ENCODE assay signal across 24 cellular contexts in genomic region chr12:71160585-71160984, GRCh38. TPM values are rescaled to one million over a fixed set of nuclear protein-coding genes. Genes with fewer than 3 reads are reported as not detected.
DNase-seq lines count a peak whose midpoint lies in the region; ATAC-seq, FAIRE-seq and TF ChIP-seq lines count a peak whose summit lies in the region.
"Had no signal": no experiment of that assay in that cellular context is flagged by ENCODE, and none has a peak within 500 bp of the region (broad histone marks: within the 10 kb centered on the region; RNA-seq: fewer than 3 reads in every experiment).

No MANE protein-coding gene starts in this region.

- no peaks in the 10 kb centered on the region for H3K36me3 ChIP-seq in colonic mucosa
- no peaks in the 10 kb centered on the region for H3K36me3 ChIP-seq in mucosa of descending colon (ENCODE audit: low read depth)
- H3K36me3 ChIP-seq: heart right ventricle, thyroid gland had no signal

- peak; percentile 9 for ATAC-seq in mucosa of descending colon
- no peak for ATAC-seq in HG02588 (IDR thresholded peaks at IDR 0.05; ENCODE audit: unreplicated experiment)
- no peak for ATAC-seq in natural killer cell
- ATAC-seq: activated CD4-positive, alpha-beta T cell treated with anti-CD3 and anti-CD28 coated beads for 36 hours; heart right ventricle; stimulated activated memory B cell treated with anti-CD40 and anti-IgM and Interleukin-4, amounts not matched to agents 10 μg/mL and 1 μg/mL and 100 μg/mL, for 72 hours had no signal

- H3K4me3 ChIP-seq in colonic mucosa (no peak overlapping the region), mucosa of descending colon (no peak overlapping the region)
- H3K4me3 ChIP-seq: heart right ventricle, thyroid gland had no signal

- no peaks in the 10 kb centered on the region for H3K27me3 ChIP-seq in colonic mucosa
- H3K27me3 ChIP-seq: heart right ventricle, thyroid gland had no signal

- H3K9me3 Mint-ChIP-seq in natural killer cell, result peaks cover 4 to 5% of the 10 kb centered on the region in 2 donors

- H3K27ac Mint-ChIP-seq in natural killer cell, result no peak overlapping the region
- H3K27ac Mint-ChIP-seq: activated CD4-positive, alpha-beta T cell treated with anti-CD3 and anti-CD28 coated beads for 36 hours; stimulated activated memory B cell treated with anti-CD40 and anti-IgM and Interleukin-4, amounts not matched to agents 10 μg/mL and 1 μg/mL and 100 μg/mL, for 72 hours had no signal

- no peak overlapping the region for H3K4me3 Mint-ChIP-seq in natural killer cell
- H3K4me3 Mint-ChIP-seq: activated CD4-positive, alpha-beta T cell treated with anti-CD3 and anti-CD28 coated beads for 36 hours; stimulated activated memory B cell treated with anti-CD40 and anti-IgM and Interleukin-4, amounts not matched to agents 10 μg/mL and 1 μg/mL and 100 μg/mL, for 72 hours had no signal

- H3K36me3 Mint-ChIP-seq in natural killer cell, result no peaks in the 10 kb centered on the region
- H3K36me3 Mint-ChIP-seq: stimulated activated memory B cell treated with anti-CD40 and anti-IgM and Interleukin-4, amounts not matched to agents 10 μg/mL and 1 μg/mL and 100 μg/mL, for 72 hours had no signal

- DNase-seq in LoVo (ENCODE audit: low spot score) (peak; percentile 92), colonic mucosa (no peak), mucosa of descending colon (no peak), DMS79 (lab: John Stamatoyannopoulos, UW) (no peak), GM12891 (ENCODE audit: insufficient read length, low spot score) (no peak), natural killer cell (no peak)
- DNase-seq: activated CD4-positive, alpha-beta T cell treated with anti-CD3 and anti-CD28 coated beads for 36 hours; DND-41; effector CD4-positive, alpha-beta T cell; heart right ventricle; KBM-7; mesendoderm; NCI-H1048; NCI-H2107; NCI-H526 treated with DMSO at 0.1 percent for 48 hours; thyroid gland had no signal

- intact Hi-C loops in colonic mucosa (cut with DNase I) (no loop called here), mucosa of descending colon (cut with DNase I, micrococcal nuclease) (no loop called here), natural killer cell (cut with micrococcal nuclease) (no loop called here)

- TF ChIP-seq POLR2A in GM12891 (IDR thresholded peaks at IDR 0.05; ENCODE audit: low read depth, low read length), result no peak

- H3K4me1 ChIP-seq in colonic mucosa (no peaks in the 10 kb centered on the region), mucosa of descending colon (ENCODE audit: low read depth) (peaks cover 40% of the 10 kb centered on the region)

- H3K4me1 Mint-ChIP-seq in natural killer cell, result no peaks in the 10 kb centered on the region
- H3K4me1 Mint-ChIP-seq: activated CD4-positive, alpha-beta T cell treated with anti-CD3 and anti-CD28 coated beads for 36 hours; stimulated activated memory B cell treated with anti-CD40 and anti-IgM and Interleukin-4, amounts not matched to agents 10 μg/mL and 1 μg/mL and 100 μg/mL, for 72 hours had no signal

- FAIRE-seq in GM12891 (lab: Jason Lieb, UNC), result no peak
- FAIRE-seq: GM18507, islet of Langerhans had no signal

- H3K9ac ChIP-seq in colonic mucosa (ENCODE audit: low read depth in 2 of 2, low read length in 2 of 2), result peak overlapping the region in 1 of 2 donors; percentile 57

- no peaks in the 10 kb centered on the region for H3K9me3 ChIP-seq in colonic mucosa
- H3K9me3 ChIP-seq in mucosa of descending colon, result no peaks in the 10 kb centered on the region
- H3K9me3 ChIP-seq: thyroid gland had no signal

- no peaks in the 10 kb centered on the region for H3K27me3 Mint-ChIP-seq in natural killer cell (ENCODE audit: low read depth in 2 of 2)
- H3K27me3 Mint-ChIP-seq: activated CD4-positive, alpha-beta T cell treated with anti-CD3 and anti-CD28 coated beads for 36 hours; stimulated activated memory B cell treated with anti-CD40 and anti-IgM and Interleukin-4, amounts not matched to agents 10 μg/mL and 1 μg/mL and 100 μg/mL, for 72 hours had no signal

- TF ChIP-seq CTCF in 22Rv1 (IDR thresholded peaks at IDR 0.05) (no peak), colonic mucosa (IDR thresholded peaks at IDR 0.05) (no peak), mucosa of descending colon (IDR thresholded peaks at IDR 0.05) (no peak), natural killer cell (IDR thresholded peaks at IDR 0.05) (no peak)

- peak overlapping the region; percentile 99 for H3K27ac ChIP-seq in 22Rv1
- H3K27ac ChIP-seq in colonic mucosa, result peak overlapping the region; percentile 82
- H3K27ac ChIP-seq: heart right ventricle, thyroid gland had no signal

TF ChIP-seq in GM12891, 5 proteins besides CTCF, POLR2A, EP300 and RAD21:
- TF ChIP-seq POLR2AphosphoS5 (IDR thresholded peaks at IDR 0.05; ENCODE audit: low read depth, low read length) (no peak), PAX5 (IDR thresholded peaks at IDR 0.05; ENCODE audit: insufficient read depth, low read length, severe bottlenecking) (no peak), TAF1 (IDR thresholded peaks at IDR 0.05; ENCODE audit: low read depth, low read length) (no peak), SPI1 (IDR thresholded peaks at IDR 0.05; ENCODE audit: low read depth, low read length) (no peak), POU2F2 (IDR thresholded peaks at IDR 0.05; ENCODE audit: low read depth, low read length) (no peak)

RNA-seq across cellular contexts. Expression of gene TSPAN8, which starts 2.8 kb away (rescaled TPM):
- total RNA-seq in colonic mucosa, result 1,000 to 10,000 TPM; 1,318 to 1,657 TPM
- total RNA-seq in mucosa of descending colon, result 1,000 to 10,000 TPM in 2 of 3 donors, 100 to 1,000 TPM in 1; 685 to 1,687 (median 1,460) TPM
- not detected for polyA plus RNA-seq in GM12891 (2012; ENCODE audit: low read depth, missing spikeins)
- not detected for total RNA-seq in natural killer cell
- total RNA-seq: activated CD4-positive, alpha-beta T cell treated with anti-CD3 and anti-CD28 coated beads for 36 hours; cardiac septum had no signal
- polyA plus RNA-seq: fibroblast of lung, neural cell had no signal

Comparison
In these comparisons a context has a peak if more than half of its experiments do, and no peak if none do; other contexts are left out.
1. RNA of gene TSPAN8, which starts 2.8 kb away (total RNA-seq): 1,318 to 1,657 TPM in colonic mucosa and 685 to 1,687 TPM in mucosa of descending colon; not detected in natural killer cell; every median in the first group is over 100 times any median in the second.